27 cellular contexts compared by ENCODE assay signal in the genomic region with DNA sequence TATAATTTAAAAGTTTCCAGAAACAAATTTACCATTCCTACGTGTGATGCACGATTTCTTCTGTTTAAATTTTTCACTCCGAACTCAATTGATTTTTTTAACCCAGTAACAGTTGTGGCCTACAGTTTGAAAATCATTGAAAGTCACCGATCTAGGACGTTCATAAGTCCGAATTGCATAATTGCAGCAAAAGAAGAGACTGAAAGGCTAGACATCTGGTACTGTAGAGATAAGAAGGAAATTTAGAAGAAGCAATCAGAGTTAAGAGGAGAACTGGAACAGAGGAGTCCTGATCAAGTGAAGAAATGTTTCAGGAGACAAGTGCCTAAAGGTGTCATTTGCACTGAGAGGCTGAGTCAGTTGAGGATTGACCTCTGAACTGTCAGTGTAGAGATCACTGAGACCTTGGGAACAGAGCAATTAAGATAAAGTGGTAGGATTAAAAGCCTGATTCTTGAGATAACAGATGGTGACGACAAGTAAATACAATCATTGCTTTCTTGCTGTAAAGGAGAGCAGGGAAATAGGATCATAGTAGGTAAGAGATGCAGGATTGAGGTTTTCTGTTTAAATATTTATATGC.
"Had no signal": no experiment of that assay in that cellular context is flagged by ENCODE, and none has a peak within 500 bp of the region (broad histone marks: within the 10 kb centered on the region; RNA-seq: fewer than 3 reads in every experiment).

No MANE protein-coding gene starts in this region.

- H3K4me3 ChIP-seq: gastroesophageal sphincter, lower lobe of right lung, ovary, sigmoid colon, smooth muscle cell, uterus had no signal

- H3K9me3 ChIP-seq: gastroesophageal sphincter, lower lobe of right lung, neutrophil, ovary, sigmoid colon, uterus had no signal

- H3K4me1 ChIP-seq: uterus had no signal

- H3K27ac ChIP-seq: gastroesophageal sphincter, lower lobe of right lung, neutrophil, ovary, sigmoid colon, uterus had no signal

- H3K9me3 Mint-ChIP-seq: T-helper 2 cell treated with Interferon-gamma antibody and Interleukin-4, amounts not matched to agents 5 μg/mL and 100 μg/mL, for 36 hours; type B pancreatic cell had no signal

- H3K27ac Mint-ChIP-seq: activated naive CD8-positive, alpha-beta T cell; activated T-cell treated with anti-CD3 and anti-CD28 coated beads, Interleukin-2, amount 50 U/mL, for 72 hours; naive B cell; nephron progenitor cell; progenitor cell of endocrine pancreas; stimulated activated memory B cell treated with anti-CD40 and anti-IgM and Interleukin-4, amounts not matched to agents 10 μg/mL and 1 μg/mL and 100 μg/mL, for 72 hours; stimulated activated naive CD8-positive, alpha-beta T cell treated with anti-CD3 and anti-CD28 coated beads, Interleukin-15, amount 100 ng/mL, for 72 hours; T-helper 2 cell treated with Interferon-gamma antibody and Interleukin-4, amounts not matched to agents 5 μg/mL and 100 μg/mL, for 36 hours; type B pancreatic cell had no signal

- ATAC-seq: activated T-cell treated with anti-CD3 and anti-CD28 coated beads, Interleukin-2, amount 50 U/mL, for 72 hours; gastroesophageal sphincter; lower lobe of right lung; stimulated activated memory B cell treated with anti-CD40 and anti-IgM and Interleukin-4, amounts not matched to agents 10 μg/mL and 1 μg/mL and 100 μg/mL, for 72 hours; stimulated activated naive CD8-positive, alpha-beta T cell treated with anti-CD3 and anti-CD28 coated beads, Interleukin-15, amount 100 ng/mL, for 72 hours had no signal

- H3K4me2 ChIP-seq: smooth muscle cell had no signal

- H3K27me3 ChIP-seq: ovary, uterus had no signal

- DNase-seq: activated CD4-positive, alpha-beta T cell treated with anti-CD3 and anti-CD28 coated beads for 4 hours; activated CD4-positive, alpha-beta T cell treated with anti-CD3 and anti-CD28 coated beads, Interleukin-2, amount 50 U/mL, for 4 hours; activated naive CD4-positive, alpha-beta T cell treated with Interleukin-2 at 50 U/mL for 16 hours; activated T-cell treated with anti-CD3 and anti-CD28 coated beads for 4 hours; activated T-cell treated with anti-CD3 and anti-CD28 coated beads, Interleukin-2, amount 50 U/mL, for 72 hours; anterior cingulate cortex; effector CD8-positive, alpha-beta T cell; hippocampal formation; lower lobe of right lung; naive B cell; nephron progenitor cell; ovary; sigmoid colon; stimulated activated CD4-positive, alpha-beta T cell treated with anti-CD3 and anti-CD28 coated beads, Interleukin-1b, Interleukin-23, amount 100 ng/mL, for 48 hours; stimulated activated CD4-positive, alpha-beta T cell treated with anti-CD3 and anti-CD28 coated beads, Interleukin-4, amount 100 ng/mL, for 4 hours; stimulated activated CD8-positive, alpha-beta memory T cell treated with anti-CD3 and anti-CD28 coated beads, Interleukin-4, amount 100 ng/mL, for 48 hours; stimulated activated naive CD8-positive, alpha-beta T cell treated with anti-CD3 and anti-CD28 coated beads, Interleukin-15, amount 100 ng/mL, for 72 hours; substantia nigra; uterus had no signal

- H3K36me3 ChIP-seq: gastroesophageal sphincter, lower lobe of right lung, neutrophil, ovary, sigmoid colon, uterus had no signal

- H3K36me3 Mint-ChIP-seq: type B pancreatic cell had no signal

- H3K4me3 Mint-ChIP-seq: activated naive CD8-positive, alpha-beta T cell; activated T-cell treated with anti-CD3 and anti-CD28 coated beads, Interleukin-2, amount 50 U/mL, for 72 hours; nephron progenitor cell; stimulated activated memory B cell treated with anti-CD40 and anti-IgM and Interleukin-4, amounts not matched to agents 10 μg/mL and 1 μg/mL and 100 μg/mL, for 72 hours; stimulated activated naive CD8-positive, alpha-beta T cell treated with anti-CD3 and anti-CD28 coated beads, Interleukin-15, amount 100 ng/mL, for 72 hours; T-helper 2 cell treated with Interferon-gamma antibody and Interleukin-4, amounts not matched to agents 5 μg/mL and 100 μg/mL, for 36 hours; type B pancreatic cell had no signal
